Comparison of ENCODE assay signal across 8 cellular contexts in genomic region chr5:140131967-140132409, GRCh38. TPM values are rescaled to one million over a fixed set of nuclear protein-coding genes. Genes with fewer than 3 reads are reported as not detected.
DNase-seq lines count a peak whose midpoint lies in the region; TF ChIP-seq lines count a peak whose summit lies in the region.

No MANE protein-coding gene starts in this region.

- H3K36me3 ChIP-seq in brain microvascular endothelial cell (replicated peaks) (no peaks in the 10 kb centered on the region), neural progenitor cell (no peaks in the 10 kb centered on the region)

- H4K20me1 ChIP-seq in neural progenitor cell (ENCODE audit: low read depth), result no peaks in the 10 kb centered on the region

- no peaks in the 10 kb centered on the region for H3K27me3 ChIP-seq in brain microvascular endothelial cell (replicated peaks)
- no peaks in the 10 kb centered on the region for H3K27me3 ChIP-seq in neural progenitor cell

- no peaks in the 10 kb centered on the region for H3K9me3 Mint-ChIP-seq in neural progenitor cell

- in situ Hi-C loops in brain microvascular endothelial cell (cut with HindIII; ENCODE audit: low pct_ligation_motif_present, low sequenced_read_pairs), result no loop called here

- H3K4me3 Mint-ChIP-seq in neural progenitor cell, result no peak overlapping the region

- peaks cover 4% of the 10 kb centered on the region for H3K4me1 ChIP-seq in neural progenitor cell

- H3K79me2 ChIP-seq in neural progenitor cell (ENCODE audit: low read depth), result no peaks in the 10 kb centered on the region

- H3K27ac ChIP-seq in brain microvascular endothelial cell, result no peak overlapping the region
- H3K27ac ChIP-seq in neural progenitor cell, result no peak overlapping the region

- H3K27ac Mint-ChIP-seq in neural progenitor cell, result no peak overlapping the region

- H3F3A ChIP-seq in neural progenitor cell (ENCODE audit: low read depth), result no peaks in the 10 kb centered on the region

- no peak overlapping the region for H3K9ac ChIP-seq in neural progenitor cell

- no peaks in the 10 kb centered on the region for H3K9me3 ChIP-seq in neural progenitor cell (ENCODE audit: low read depth)

- H3K27me3 Mint-ChIP-seq in neural progenitor cell (ENCODE audit: insufficient read depth, low read depth), result peaks cover 2% of the 10 kb centered on the region

- peak; percentile 81 for DNase-seq in GM04504 (ENCODE audit: low read depth)
- DNase-seq in NCI-H2029 (lab: John Stamatoyannopoulos, UW), result peak; percentile 80
- peak; percentile 85 for DNase-seq in brain microvascular endothelial cell
- peak; percentile 44 for DNase-seq in pons (ENCODE audit: low spot score)
- no peak for DNase-seq in hippocampal formation (lab: John Stamatoyannopoulos, UW)
- DNase-seq in NCI-H1105 (lab: John Stamatoyannopoulos, UW), result no peak
- no peak for DNase-seq in NCI-H2107 (lab: John Stamatoyannopoulos, UW)
- no peak for DNase-seq in neural progenitor cell (ENCODE audit: low spot score)

- no peaks in the 10 kb centered on the region for H3K4me1 Mint-ChIP-seq in neural progenitor cell

- TF ChIP-seq CTCF in brain microvascular endothelial cell (IDR thresholded peaks at IDR 0.05; ENCODE audit: low read depth, low read length, missing control alignments) (no peak), neural progenitor cell (IDR thresholded peaks at IDR 0.05) (no peak)

- no peaks in the 10 kb centered on the region for H3K36me3 Mint-ChIP-seq in neural progenitor cell

- H3K4me3 ChIP-seq in brain microvascular endothelial cell (ENCODE audit: low read depth, low read length) (no peak overlapping the region), neural progenitor cell (no peak overlapping the region)

- no peak overlapping the region for H3K4me2 ChIP-seq in neural progenitor cell

- no peak overlapping the region for H2AFZ ChIP-seq in neural progenitor cell (replicated peaks)

RNA-seq across cellular contexts. Expression of gene IGIP, which starts 6.3 kb away (rescaled TPM):
- 0.59 and 1.6 TPM in 2 replicates for total RNA-seq in neural progenitor cell (ENCODE audit: low replicate concordance)

RNA-seq across cellular contexts. Expression of gene PURA, which starts 18.1 kb away (rescaled TPM):
- 2.5 and 2.6 TPM in 2 replicates for total RNA-seq in neural progenitor cell (ENCODE audit: low replicate concordance)

RNA-seq across cellular contexts. Expression of gene CYSTM1, which starts 43.0 kb away (rescaled TPM):
- total RNA-seq in neural progenitor cell (ENCODE audit: low replicate concordance), result 8.9 and 19.8 TPM in 2 replicates

Comparison
In these comparisons a context has a peak if more than half of its experiments do, and no peak if none do; other contexts are left out.
1. DNase-seq: peak in GM04504 (single experiment), NCI-H2029 (single experiment), brain microvascular endothelial cell (single experiment) and pons (single experiment); none in hippocampal formation (0 of 2), NCI-H1105 (single experiment), NCI-H2107 (single experiment) and neural progenitor cell (single experiment).